Comparison of ENCODE assay signal across 17 cellular contexts in the genomic region with DNA sequence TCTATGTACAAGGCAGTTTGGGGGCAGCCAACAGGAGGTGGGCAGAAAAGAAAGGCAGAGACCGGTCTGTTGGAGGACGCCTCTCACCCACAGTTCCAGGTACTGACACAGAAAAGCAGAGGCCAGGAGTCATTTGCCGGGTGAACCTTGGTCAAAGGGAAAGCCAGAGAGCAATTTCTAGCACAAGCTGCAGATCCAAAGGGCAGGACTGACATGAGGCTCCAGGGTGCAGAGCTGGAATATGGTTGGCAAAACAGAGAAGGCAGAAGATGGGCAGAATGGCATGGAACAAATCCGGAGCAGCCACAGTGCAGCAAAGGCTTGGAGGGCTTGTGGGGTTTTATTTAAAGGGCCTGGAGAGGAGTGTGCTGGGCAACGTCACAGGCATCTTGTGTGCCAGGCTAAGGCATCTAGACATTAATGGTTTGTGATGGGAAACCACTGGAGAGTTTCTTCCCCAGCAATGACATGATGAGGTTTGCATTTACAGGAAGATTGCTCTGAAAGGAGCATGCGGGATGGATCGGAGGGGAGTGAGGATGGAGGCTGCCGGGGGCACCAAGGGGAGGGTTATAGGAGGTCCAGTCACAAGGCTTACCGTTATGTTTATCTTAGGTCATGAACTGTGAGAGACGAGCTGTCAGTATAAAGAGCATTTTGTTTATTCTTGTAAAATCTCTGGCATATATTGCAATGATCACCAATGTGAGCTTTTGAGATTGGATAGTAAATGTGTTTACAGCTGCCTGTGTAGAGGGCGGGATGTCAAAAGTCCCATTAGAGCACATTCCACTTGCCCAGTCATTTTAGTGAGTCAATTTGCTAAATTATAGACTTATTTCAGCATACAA. TPM values are rescaled to one million over a fixed set of nuclear protein-coding genes. Genes with fewer than 3 reads are reported as not detected.
A peak's percentile ranks its signal among the peaks of the same experiment; 100 is the strongest.
DNase-seq lines count a peak whose midpoint lies in the region; ATAC-seq, FAIRE-seq and TF ChIP-seq lines count a peak whose summit lies in the region.
"Had no signal": no experiment of that assay in that cellular context is flagged by ENCODE, and none has a peak within 500 bp of the region (broad histone marks: within the 10 kb centered on the region; RNA-seq: fewer than 3 reads in every experiment).

No MANE protein-coding gene starts in this region.

- peak overlapping the region in 2 of 3 experiments; percentile 17 to 27; a peak in 4 of 6 replicates for H3K4me3 ChIP-seq in HepG2 (replicated peaks in 1 of 3; ENCODE audit: insufficient read depth in 1 of 3, low read depth in 2 of 3, low read length in 3 of 3)
- H3K4me3 ChIP-seq in small intestine (ENCODE audit: low read depth in 1 of 2, low read length in 2 of 2) = no peak overlapping the region
- H3K4me3 ChIP-seq: HAP-1, PC-9 had no signal

- no peaks in the 10 kb centered on the region for H3K79me2 ChIP-seq in HepG2 (ENCODE audit: insufficient read depth, low read length)

- no peak for TF ChIP-seq EP300 in HepG2 (IDR thresholded peaks at IDR 0.05; ENCODE audit: low read depth in 2 of 2, low read length in 2 of 2)
- TF ChIP-seq EP300 in HepG2 (CRISPR knock-in tag; IDR thresholded peaks at IDR 0.05; ENCODE audit: borderline replicate concordance) = no peak

- H3K9me3 Mint-ChIP-seq in naive thymus-derived CD8-positive, alpha-beta T cell = no peaks in the 10 kb centered on the region
- H3K9me3 Mint-ChIP-seq: CD4-positive, alpha-beta T cell had no signal

- H3K27ac ChIP-seq in HepG2 (ENCODE audit: extremely low read length, insufficient read depth, low read length) (peak overlapping the region; percentile 15), small intestine (ENCODE audit: low read depth in 1 of 2, low read length in 1 of 2) (no peak overlapping the region)
- H3K27ac ChIP-seq: PC-9 had no signal

- CTCF ChIA-PET in HepG2 (lab: Yijun Ruan, JAX; ENCODE audit: low intra/inter-chr PET ratio, low total read pairs) = no interaction called here

- no peak overlapping the region for H2AFZ ChIP-seq in HepG2 (ENCODE audit: low read length)

- H3K27me3 ChIP-seq in HepG2 (ENCODE audit: control insufficient read depth in 1 of 2, insufficient read depth in 2 of 2, low read length in 2 of 2) (no peaks in the 10 kb centered on the region), small intestine (ENCODE audit: control insufficient read depth in 2 of 2, insufficient read depth in 2 of 2, low read length in 2 of 2) (no peaks in the 10 kb centered on the region)

- TF ChIP-seq RAD21 in HepG2 (CRISPR knock-in tag; IDR thresholded peaks at IDR 0.05) = no peak

- peak; percentile 99 for ATAC-seq in HepG2
- ATAC-seq in naive thymus-derived CD8-positive, alpha-beta T cell = no peak

- WGBS in HepG2 (ENCODE audit: low lambda C conversion rate) = 1% methylated on average over 11 of the region's 11 CpGs
- 22 to 55% (median 50%) methylated on average over 9 to 10 of the region's 11 CpGs for WGBS in small intestine, 3 donors

- H3K27ac Mint-ChIP-seq in naive thymus-derived CD8-positive, alpha-beta T cell = no peak overlapping the region
- H3K27ac Mint-ChIP-seq: CD4-positive, alpha-beta T cell had no signal

- intact Hi-C loops in HepG2 (cut with micrococcal nuclease; ENCODE audit: unreplicated experiment) = no loop called here

- H4K20me1 ChIP-seq in HepG2 (ENCODE audit: insufficient read depth, low read length) = no peaks in the 10 kb centered on the region

- H3K9ac ChIP-seq in HepG2 (ENCODE audit: insufficient read depth, low read depth, low read length) = no peak overlapping the region

- no peak for TF ChIP-seq CTCF in HepG2 (CRISPR knock-in tag; IDR thresholded peaks at IDR 0.05)

- no peaks in the 10 kb centered on the region for H3K36me3 ChIP-seq in HepG2 (replicated peaks in 1 of 2; ENCODE audit: control insufficient read depth in 1 of 2, insufficient read depth in 2 of 2, low read length in 2 of 2)
- no peaks in the 10 kb centered on the region for H3K36me3 ChIP-seq in small intestine (ENCODE audit: control insufficient read depth in 2 of 2, insufficient read depth in 2 of 2, low read length in 2 of 2)
- H3K36me3 ChIP-seq: HAP-1 had no signal

- H3K4me3 Mint-ChIP-seq in naive thymus-derived CD8-positive, alpha-beta T cell = no peak overlapping the region
- H3K4me3 Mint-ChIP-seq: CD4-positive, alpha-beta T cell had no signal

- FAIRE-seq in HTR-8/SVneo (lab: Jason Lieb, UNC) = peak; percentile 72
- FAIRE-seq in TTC549 (lab: Jason Lieb, UNC) = peak; percentile 63
- peak; percentile 63 for FAIRE-seq in HepG2 (lab: Jason Lieb, UNC)
- no peak for FAIRE-seq in small intestine (lab: Jason Lieb, UNC)

- BruUV-seq in HepG2 (replicated peaks; lab: Mats Ljungman, UMichigan) = no TSS peak

- H3K4me2 ChIP-seq in HepG2 (ENCODE audit: low read depth, low read length) = peak overlapping the region; percentile 69
- H3K4me2 ChIP-seq: PC-9 had no signal

- no peak for TF ChIP-seq POLR2A in HepG2 (IDR thresholded peaks at IDR 0.05; ENCODE audit: insufficient read depth in 1 of 2, low read depth in 2 of 2, low read length in 2 of 2)

- H3K9me3 ChIP-seq in HepG2 (ENCODE audit: low read length) (no peaks in the 10 kb centered on the region), small intestine (ENCODE audit: control insufficient read depth, low read depth) (no peaks in the 10 kb centered on the region)
- H3K9me3 ChIP-seq: HAP-1 had no signal

- peaks cover 0 to 11% (median 6%) of the 10 kb centered on the region in 5 donors for H3K27me3 Mint-ChIP-seq in naive thymus-derived CD8-positive, alpha-beta T cell

- H3K4me1 Mint-ChIP-seq in naive thymus-derived CD8-positive, alpha-beta T cell = peaks cover 0 to 2% (median 0%) of the 10 kb centered on the region in 4 donors

- POLR2A ChIA-PET in HepG2 (lab: Yijun Ruan, JAX) = interaction anchor here (1.1 to 1.4 kb wide), 2 partner anchors 9 to 28 kb away, joined by 4 to 5 read pairs; no protein-coding TSS in a partner anchor
- POLR2A ChIA-PET in naive thymus-derived CD8-positive, alpha-beta T cell (lab: Charles Lee) = no interaction called here

- DNase-seq in HTR-8/SVneo (ENCODE audit: insufficient read length, low spot score) (no peak), HepG2 (ENCODE audit: low spot score) (no peak), small intestine (peak; percentile 86), dedifferentiated amniotic fluid mesenchymal stem cell (ENCODE audit: extremely low spot score) (no peak), NCI-H2227 (lab: John Stamatoyannopoulos, UW; ENCODE audit: unreplicated experiment) (no peak)
- no peak for DNase-seq in naive thymus-derived CD8-positive, alpha-beta T cell
- DNase-seq: ACHN; CD4-positive, alpha-beta T cell; NCI-H1436 treated with DMSO at 0.1 percent for 48 hours; NCI-H2029 treated with DMSO at 0.1 percent for 48 hours; NCI-H510A; NCI-H82; PC-9 had no signal

- H3K4me1 ChIP-seq in HepG2 (ENCODE audit: insufficient read depth, low read length) = peaks cover 29% of the 10 kb centered on the region
- H3K4me1 ChIP-seq in small intestine (ENCODE audit: control insufficient read depth in 2 of 2, insufficient read depth in 1 of 2, low read depth in 1 of 2, low read length in 1 of 2) = no peaks in the 10 kb centered on the region

- no peaks in the 10 kb centered on the region for H3K36me3 Mint-ChIP-seq in naive thymus-derived CD8-positive, alpha-beta T cell

- in situ Hi-C loops in HepG2 (cut with HindIII; ENCODE audit: extremely low pct_ligation_motif_present, low pct_unique_long_range_greater_than_20kb) = no loop called here

TF ChIP-seq in HepG2, 621 proteins besides CTCF, POLR2A, EP300 and RAD21 (continues in another document):
- TF ChIP-seq TCF12 (IDR thresholded peaks at IDR 0.05) (no peak), TCF12 (CRISPR knock-in tag; IDR thresholded peaks at IDR 0.05) (no peak), RARA (CRISPR knock-in tag; IDR thresholded peaks at IDR 0.05) (0 out of 2 replicates have a peak, but pooled peaks have one; percentile 23), HNF4A (CRISPR knock-in tag; IDR thresholded peaks at IDR 0.05) (peak; percentile 80), ISL2 (CRISPR knock-in tag; IDR thresholded peaks at IDR 0.05) (no peak)
- TF ChIP-seq, protein P1, sequence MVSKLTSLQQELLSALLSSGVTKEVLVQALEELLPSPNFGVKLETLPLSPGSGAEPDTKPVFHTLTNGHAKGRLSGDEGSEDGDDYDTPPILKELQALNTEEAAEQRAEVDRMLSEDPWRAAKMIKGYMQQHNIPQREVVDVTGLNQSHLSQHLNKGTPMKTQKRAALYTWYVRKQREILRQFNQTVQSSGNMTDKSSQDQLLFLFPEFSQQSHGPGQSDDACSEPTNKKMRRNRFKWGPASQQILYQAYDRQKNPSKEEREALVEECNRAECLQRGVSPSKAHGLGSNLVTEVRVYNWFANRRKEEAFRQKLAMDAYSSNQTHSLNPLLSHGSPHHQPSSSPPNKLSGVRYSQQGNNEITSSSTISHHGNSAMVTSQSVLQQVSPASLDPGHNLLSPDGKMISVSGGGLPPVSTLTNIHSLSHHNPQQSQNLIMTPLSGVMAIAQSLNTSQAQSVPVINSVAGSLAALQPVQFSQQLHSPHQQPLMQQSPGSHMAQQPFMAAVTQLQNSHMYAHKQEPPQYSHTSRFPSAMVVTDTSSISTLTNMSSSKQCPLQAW (CRISPR knock-in tag; IDR thresholded peaks at IDR 0.05) = peak; percentile 15; the same call in 1 of the 2 replicates

RNA-seq across cellular contexts. Expression of a gene that starts 5.7 kb away (rescaled TPM):
- total RNA-seq in HepG2 (2016; rRNA removed; fragmentation: Illumina TruSeq; extraction: Trizol) = not detected in 2 replicates
- total RNA-seq in HepG2 (2016; cell fraction: cytosol; rRNA removed; fragmentation: Illumina TruSeq; extraction: Trizol; ENCODE audit: low read depth) = not detected in 2 replicates
- total RNA-seq in HepG2 (2016; cell fraction: insoluble cytoplasmic fraction; rRNA removed; fragmentation: Illumina TruSeq; extraction: Trizol) = not detected in 2 replicates
- not detected in 2 replicates for total RNA-seq in HepG2 (2016; cell fraction: membrane; rRNA removed; fragmentation: Illumina TruSeq; extraction: Trizol)
- total RNA-seq in HepG2 (2016; cell fraction: nucleus; rRNA removed; fragmentation: Illumina TruSeq; extraction: Trizol) = not detected in 2 replicates
- polyA plus RNA-seq in HepG2 (2011; rRNA removed) = 0.05 and 0.12 TPM in 2 replicates
- 0.05 and 0.13 TPM in 2 replicates for polyA plus RNA-seq in HepG2 (2011; cell fraction: cytosol; rRNA removed)
- polyA plus RNA-seq in HepG2 (2011; cell fraction: nucleus; rRNA removed) = not detected in 2 replicates
- 0.11 and 0.31 TPM in 2 replicates for polyA plus RNA-seq in HepG2 (2012)
- not detected in 2 replicates for polyA plus RNA-seq in HepG2 (2016; cell fraction: cytosol; fragmentation: Illumina TruSeq; extraction: Trizol; ENCODE audit: low read depth)
- polyA plus RNA-seq in HepG2 (2016; cell fraction: insoluble cytoplasmic fraction; fragmentation: Illumina TruSeq; extraction: Trizol; ENCODE audit: low read depth) = not detected in 2 replicates
- polyA plus RNA-seq in HepG2 (2016; cell fraction: membrane; fragmentation: Illumina TruSeq; extraction: Trizol; ENCODE audit: low read depth) = not detected in 2 replicates
- not detected in 2 replicates for polyA plus RNA-seq in HepG2 (2016; cell fraction: nucleus; fragmentation: Illumina TruSeq; extraction: Trizol; ENCODE audit: insufficient read depth, low read depth)
- not detected in 2 replicates for polyA minus RNA-seq in HepG2 (2011; rRNA and poly(A)+ RNA removed; ENCODE audit: low replicate concordance)
- polyA minus RNA-seq in HepG2 (2011; cell fraction: cytosol; rRNA and poly(A)+ RNA removed) = not detected in 2 replicates
- 0.25 TPM in 1 of 2 replicates, not detected in the other for polyA minus RNA-seq in HepG2 (2011; cell fraction: nucleus; rRNA and poly(A)+ RNA removed)
- not detected for polyA plus RNA-seq in small intestine
- total RNA-seq in naive thymus-derived CD8-positive, alpha-beta T cell = not detected
- not detected for polyA plus RNA-seq in naive thymus-derived CD8-positive, alpha-beta T cell
- total RNA-seq: CD4-positive, alpha-beta T cell; HT1080; PC-9; SK-MEL-5 had no signal

Comparison
In these comparisons a context has a peak if more than half of its experiments do, and no peak if none do; other contexts are left out.
1. H3K4me3 ChIP-seq: peak in HepG2 (2 of 3); none in small intestine (0 of 2).